22 cellular contexts compared by ENCODE assay signal in genomic region chr2:69617744-69618143, GRCh38.
"Had no signal": no experiment of that assay in that cellular context is flagged by ENCODE, and none has a peak within 500 bp of the region (broad histone marks: within the 10 kb centered on the region; RNA-seq: fewer than 3 reads in every experiment).

No MANE protein-coding gene starts in this region.

- H3K36me3 ChIP-seq: adrenal gland had no signal

- H3K4me3 ChIP-seq: adrenal gland, MG63, SK-N-MC had no signal

- H3K27ac ChIP-seq: SK-N-MC had no signal

- H3K27me3 Mint-ChIP-seq: activated CD8-positive, alpha-beta T cell treated with anti-CD3 and anti-CD28 coated beads for 36 hours; activated naive CD8-positive, alpha-beta T cell treated with anti-CD3 and anti-CD28 coated beads, Interleukin-2, amount 10 ng/mL, durations not matched to agents 7 days and 5 days had no signal

- H3K27me3 ChIP-seq: adrenal gland, MG63 had no signal

- H3K27ac Mint-ChIP-seq: activated naive CD8-positive, alpha-beta T cell treated with anti-CD3 and anti-CD28 coated beads, Interleukin-2, amount 10 ng/mL, durations not matched to agents 7 days and 5 days; activated T-cell treated with anti-CD3 and anti-CD28 coated beads, Interleukin-2, amount 50 U/mL, for 72 hours; T-helper 2 cell treated with Interferon-gamma antibody and Interleukin-4, amounts not matched to agents 5 μg/mL and 100 μg/mL, for 36 hours had no signal

- DNase-seq: activated CD4-positive, alpha-beta T cell treated with anti-CD3 and anti-CD28 coated beads for 4 hours; activated CD8-positive, alpha-beta memory T cell treated with anti-CD3 and anti-CD28 coated beads, Interleukin-2, amount 50 U/mL, for 4 hours; activated CD8-positive, alpha-beta T cell treated with anti-CD3 and anti-CD28 coated beads for 36 hours; activated naive CD4-positive, alpha-beta T cell treated with anti-CD3 and anti-CD28 coated beads, Interleukin-2, amount 50 U/mL, for 16 hours; activated naive CD8-positive, alpha-beta T cell treated with anti-CD3 and anti-CD28 coated beads, Interleukin-2, amount 10 ng/mL, durations not matched to agents 7 days and 5 days; activated T-cell treated with anti-CD3 and anti-CD28 coated beads, Interleukin-2, amount 50 U/mL, for 72 hours; anterior cingulate cortex; cerebellar nuclear complex; KG1; MG63; MV-4-11; NCI-H1092 treated with DMSO at 0.1 percent for 48 hours; NCI-H1417 treated with DMSO at 0.1 percent for 48 hours; NCI-H1694 treated with DMSO at 0.1 percent for 48 hours; NCI-H2081; NCI-H446; NCI-H524 had no signal

- H3K9me3 ChIP-seq: adrenal gland, MG63 had no signal

- ATAC-seq: activated CD4-positive, CD25-positive, alpha-beta regulatory T cell treated with anti-CD3 and anti-CD28 coated beads, Interleukin-2, amount 50 U/mL, for 24 hours; activated CD8-positive, alpha-beta T cell treated with anti-CD3 and anti-CD28 coated beads for 36 hours; activated T-cell treated with anti-CD3 and anti-CD28 coated beads, Interleukin-2, amount 50 U/mL, for 72 hours; Right ventricle myocardium inferior had no signal

- H3K4me3 Mint-ChIP-seq: activated CD8-positive, alpha-beta T cell treated with anti-CD3 and anti-CD28 coated beads for 36 hours; activated naive CD8-positive, alpha-beta T cell treated with anti-CD3 and anti-CD28 coated beads, Interleukin-2, amount 10 ng/mL, durations not matched to agents 7 days and 5 days; T-helper 2 cell treated with Interferon-gamma antibody and Interleukin-4, amounts not matched to agents 5 μg/mL and 100 μg/mL, for 36 hours had no signal
